ENCODE assay signal across 8 cellular contexts in the genomic region with DNA sequence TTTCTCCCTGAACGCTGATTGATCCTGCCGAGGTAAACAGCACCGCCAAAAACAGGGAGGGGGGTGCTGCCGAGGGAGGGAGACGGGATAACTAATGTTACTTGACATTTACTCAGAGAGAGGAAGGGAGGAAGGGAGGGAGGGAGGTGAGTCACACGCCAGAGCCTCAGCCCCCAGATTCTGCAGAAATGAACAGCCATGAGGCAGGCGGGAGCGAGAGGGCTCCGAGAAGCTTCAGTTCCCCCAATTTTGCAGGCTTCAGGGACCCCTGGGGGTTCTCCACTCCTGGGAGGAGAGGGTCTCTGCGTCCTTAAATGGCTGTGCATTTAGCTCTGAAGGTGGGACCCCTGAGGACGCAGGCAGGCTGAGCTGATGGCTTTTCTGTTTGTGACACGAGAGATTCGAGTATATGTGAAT. TPM values are rescaled to one million over a fixed set of nuclear protein-coding genes. Genes with fewer than 3 reads are reported as not detected.
DNase-seq lines count a peak whose midpoint lies in the region; ATAC-seq and TF ChIP-seq lines count a peak whose summit lies in the region.

No MANE protein-coding gene starts in this region.

- H3K36me3 Mint-ChIP-seq in WTC11: peaks cover 5% of the 10 kb centered on the region

- no peak overlapping the region for H3K4me3 Mint-ChIP-seq in WTC11

- POLR2A ChIA-PET in WTC11 (lab: Charles Lee): interaction anchor here (0.8 to 1.3 kb wide), 2 partner anchors 59 to 94 kb away, joined by 3 read pairs; a partner anchor contains a TSS

- H3K9me3 Mint-ChIP-seq in WTC11: no peaks in the 10 kb centered on the region

- no peaks in the 10 kb centered on the region for H3K27me3 Mint-ChIP-seq in WTC11 (ENCODE audit: low read depth)

- H3K27ac Mint-ChIP-seq in WTC11: no peak overlapping the region

- H3K27ac ChIP-seq in caudate nucleus (ENCODE audit: low read depth, low read length): peak overlapping the region; percentile 78

- DNase-seq in HFF-Myc (ENCODE audit: extremely low read depth, low read depth) (peak; percentile 22), WTC11 (ENCODE audit: low spot score) (no peak), caudate nucleus (lab: John Stamatoyannopoulos, UW) (peak in 45 of 61 donors; percentile 15 to 87 (median 47)), retinal pigment epithelial cell (ENCODE audit: low read depth) (no peak), ureter (ENCODE audit: low spot score) (no peak), pons (ENCODE audit: low spot score) (no peak)

- CTCF ChIA-PET in WTC11 (lab: Charles Lee): interaction anchor here (0.6 to 3.1 kb wide), 5 partner anchors 16 to 387 kb away, joined by 4 to 11 read pairs (median 4); no protein-coding TSS in a partner anchor

- no peak overlapping the region for H3K4me3 ChIP-seq in HFF-Myc (replicated peaks; ENCODE audit: low read depth, low read length)
- peak overlapping the region; percentile 15 for H3K4me3 ChIP-seq in retinal pigment epithelial cell (ENCODE audit: low read length)

- ATAC-seq in WTC11 (peak; percentile 40; the same call in 1 of the 2 replicates), HG03039 (IDR thresholded peaks at IDR 0.05; ENCODE audit: unreplicated experiment) (no peak), HG02610 (IDR thresholded peaks at IDR 0.05; ENCODE audit: unreplicated experiment) (no peak)

- TF ChIP-seq CTCF in HFF-Myc (IDR thresholded peaks at IDR 0.05; ENCODE audit: low read depth, low read length, missing control alignments): no peak
- no peak for TF ChIP-seq CTCF in WTC11 (IDR thresholded peaks at IDR 0.05)
- TF ChIP-seq CTCF in retinal pigment epithelial cell (conservative IDR thresholded peaks at IDR 0.05; ENCODE audit: low read depth, low read length): no peak

- H3K4me1 Mint-ChIP-seq in WTC11: peaks cover 20% of the 10 kb centered on the region

TF ChIP-seq in WTC11, 78 proteins besides CTCF, POLR2A, EP300 and RAD21:
- TF ChIP-seq FOXJ3 (CRISPR knock-in tag; IDR thresholded peaks at IDR 0.05; ENCODE audit: borderline replicate concordance) (no peak), MXD4 (CRISPR knock-in tag; IDR thresholded peaks at IDR 0.05; ENCODE audit: borderline replicate concordance) (no peak), TEAD4 (CRISPR knock-in tag; IDR thresholded peaks at IDR 0.05) (no peak), ZNF671 (CRISPR knock-in tag; IDR thresholded peaks at IDR 0.05) (no peak)
- TF ChIP-seq, protein P1, sequence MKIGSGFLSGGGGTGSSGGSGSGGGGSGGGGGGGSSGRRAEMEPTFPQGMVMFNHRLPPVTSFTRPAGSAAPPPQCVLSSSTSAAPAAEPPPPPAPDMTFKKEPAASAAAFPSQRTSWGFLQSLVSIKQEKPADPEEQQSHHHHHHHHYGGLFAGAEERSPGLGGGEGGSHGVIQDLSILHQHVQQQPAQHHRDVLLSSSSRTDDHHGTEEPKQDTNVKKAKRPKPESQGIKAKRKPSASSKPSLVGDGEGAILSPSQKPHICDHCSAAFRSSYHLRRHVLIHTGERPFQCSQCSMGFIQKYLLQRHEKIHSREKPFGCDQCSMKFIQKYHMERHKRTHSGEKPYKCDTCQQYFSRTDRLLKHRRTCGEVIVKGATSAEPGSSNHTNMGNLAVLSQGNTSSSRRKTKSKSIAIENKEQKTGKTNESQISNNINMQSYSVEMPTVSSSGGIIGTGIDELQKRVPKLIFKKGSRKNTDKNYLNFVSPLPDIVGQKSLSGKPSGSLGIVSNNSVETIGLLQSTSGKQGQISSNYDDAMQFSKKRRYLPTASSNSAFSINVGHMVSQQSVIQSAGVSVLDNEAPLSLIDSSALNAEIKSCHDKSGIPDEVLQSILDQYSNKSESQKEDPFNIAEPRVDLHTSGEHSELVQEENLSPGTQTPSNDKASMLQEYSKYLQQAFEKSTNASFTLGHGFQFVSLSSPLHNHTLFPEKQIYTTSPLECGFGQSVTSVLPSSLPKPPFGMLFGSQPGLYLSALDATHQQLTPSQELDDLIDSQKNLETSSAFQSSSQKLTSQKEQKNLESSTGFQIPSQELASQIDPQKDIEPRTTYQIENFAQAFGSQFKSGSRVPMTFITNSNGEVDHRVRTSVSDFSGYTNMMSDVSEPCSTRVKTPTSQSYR (CRISPR knock-in tag; IDR thresholded peaks at IDR 0.05): no peak
- TF ChIP-seq, protein P2, sequence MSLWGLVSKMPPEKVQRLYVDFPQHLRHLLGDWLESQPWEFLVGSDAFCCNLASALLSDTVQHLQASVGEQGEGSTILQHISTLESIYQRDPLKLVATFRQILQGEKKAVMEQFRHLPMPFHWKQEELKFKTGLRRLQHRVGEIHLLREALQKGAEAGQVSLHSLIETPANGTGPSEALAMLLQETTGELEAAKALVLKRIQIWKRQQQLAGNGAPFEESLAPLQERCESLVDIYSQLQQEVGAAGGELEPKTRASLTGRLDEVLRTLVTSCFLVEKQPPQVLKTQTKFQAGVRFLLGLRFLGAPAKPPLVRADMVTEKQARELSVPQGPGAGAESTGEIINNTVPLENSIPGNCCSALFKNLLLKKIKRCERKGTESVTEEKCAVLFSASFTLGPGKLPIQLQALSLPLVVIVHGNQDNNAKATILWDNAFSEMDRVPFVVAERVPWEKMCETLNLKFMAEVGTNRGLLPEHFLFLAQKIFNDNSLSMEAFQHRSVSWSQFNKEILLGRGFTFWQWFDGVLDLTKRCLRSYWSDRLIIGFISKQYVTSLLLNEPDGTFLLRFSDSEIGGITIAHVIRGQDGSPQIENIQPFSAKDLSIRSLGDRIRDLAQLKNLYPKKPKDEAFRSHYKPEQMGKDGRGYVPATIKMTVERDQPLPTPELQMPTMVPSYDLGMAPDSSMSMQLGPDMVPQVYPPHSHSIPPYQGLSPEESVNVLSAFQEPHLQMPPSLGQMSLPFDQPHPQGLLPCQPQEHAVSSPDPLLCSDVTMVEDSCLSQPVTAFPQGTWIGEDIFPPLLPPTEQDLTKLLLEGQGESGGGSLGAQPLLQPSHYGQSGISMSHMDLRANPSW (CRISPR knock-in tag; conservative IDR thresholded peaks at IDR 0.05; ENCODE audit: low read depth): no peak

RNA-seq across cellular contexts. Expression of a gene that starts 59.1 kb away (rescaled TPM):
- total RNA-seq in WTC11 (2021): 4.6 to 5.9 TPM (median 5.1 TPM) in 3 replicates
- 16.0 TPM for total RNA-seq in ureter

Comparison
In these comparisons a context has a peak if more than half of its experiments do, and no peak if none do; other contexts are left out.
1. DNase-seq: peak in HFF-Myc (single experiment) and caudate nucleus (45 of 61); none in WTC11 (single experiment), retinal pigment epithelial cell (single experiment), ureter (single experiment) and pons (single experiment).